ENCODE assay signal across 10 cellular contexts in genomic region chr11:36609383-36609782, GRCh38. TPM values are rescaled to one million over a fixed set of nuclear protein-coding genes. Genes with fewer than 3 reads are reported as not detected.
"Had no signal": no experiment of that assay in that cellular context is flagged by ENCODE, and none has a peak within 500 bp of the region (broad histone marks: within the 10 kb centered on the region; RNA-seq: fewer than 3 reads in every experiment).

No MANE protein-coding gene starts in this region.

- H3K4me3 Mint-ChIP-seq: HFFc6 had no signal

- ATAC-seq: HCT116 had no signal

- H3K9me3 ChIP-seq: HAP-1 had no signal

- H3K4me3 ChIP-seq: GM23248, HAP-1 had no signal

- H3K4me1 ChIP-seq: HAP-1 had no signal

- H3K36me3 ChIP-seq: HAP-1 had no signal

- H3K9ac ChIP-seq: GM23248 had no signal

- H3K9me3 Mint-ChIP-seq: HFFc6 had no signal

- H3K27ac ChIP-seq: GM23248 had no signal

- DNase-seq: GM23248, GOT3, H7, HFFc6, IMR-90, KBM-7 had no signal

- H2AFZ ChIP-seq: GM23248 had no signal

- H3K27ac Mint-ChIP-seq: HFFc6 had no signal

RNA-seq across cellular contexts. Expression of gene RAG2, which starts 11.3 kb away (rescaled TPM):
- total RNA-seq: GM23248, H4, H7, HFFc6, HT-29, IMR-90 had no signal
- polyA plus RNA-seq: GM23248, IMR-90 had no signal
